Comparison of ENCODE assay signal across 1 cellular context in the genomic region with DNA sequence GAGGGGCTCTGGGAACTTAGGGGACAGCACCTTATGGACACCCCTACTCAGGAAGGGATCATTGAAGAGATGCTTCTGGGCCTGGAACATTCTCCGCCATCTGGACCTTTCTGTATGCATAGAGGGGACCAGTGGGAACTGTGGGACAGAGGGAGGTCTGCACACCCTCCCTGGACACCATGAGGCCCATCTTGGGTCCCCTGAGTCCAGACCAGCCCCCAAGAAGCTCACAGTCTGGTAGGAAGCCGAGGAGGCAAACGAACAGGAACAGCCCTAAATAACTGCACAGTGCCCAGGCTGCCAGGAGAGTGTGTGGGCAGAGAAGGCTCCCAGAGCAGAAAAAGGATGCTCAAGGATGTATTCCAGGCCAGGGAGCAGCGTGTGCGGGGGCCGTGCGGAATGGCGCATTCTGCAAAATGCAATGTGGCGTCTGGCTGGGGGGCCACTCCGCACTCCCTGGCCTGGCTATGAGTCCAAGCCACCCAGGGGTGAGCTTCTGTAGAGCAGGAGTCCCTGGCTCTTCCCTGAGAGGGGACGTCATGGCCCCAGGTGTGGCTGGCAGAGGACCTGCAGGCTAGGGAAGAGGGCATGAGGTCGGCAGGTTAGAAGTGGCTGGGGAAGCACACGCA.
TF ChIP-seq lines count a peak whose summit lies in the region.

No MANE protein-coding gene starts in this region.

TF ChIP-seq in IMR-90, 13 proteins besides CTCF, POLR2A, EP300 and RAD21 (continued from another document):
- TF ChIP-seq RCOR1 (IDR thresholded peaks at IDR 0.05; ENCODE audit: insufficient replicate concordance, low read length) (no peak), MXI1 (IDR thresholded peaks at IDR 0.05; ENCODE audit: borderline replicate concordance, low read depth, low read length) (no peak), MAFK (IDR thresholded peaks at IDR 0.05; ENCODE audit: low read depth, low read length) (no peak), RFX5 (IDR thresholded peaks at IDR 0.05; ENCODE audit: low read depth, low read length) (no peak), SMC3 (IDR thresholded peaks at IDR 0.05; ENCODE audit: low read depth, low read length) (no peak), BHLHE40 (IDR thresholded peaks at IDR 0.05; ENCODE audit: low read depth, low read length) (no peak), NFE2L2 (IDR thresholded peaks at IDR 0.05; ENCODE audit: low read depth, low read length) (no peak), CHD1 (IDR thresholded peaks at IDR 0.05; ENCODE audit: low read depth, low read length) (no peak), FOS (IDR thresholded peaks at IDR 0.05; ENCODE audit: low read depth, low read length) (no peak)
- TF ChIP-seq, protein P1, sequence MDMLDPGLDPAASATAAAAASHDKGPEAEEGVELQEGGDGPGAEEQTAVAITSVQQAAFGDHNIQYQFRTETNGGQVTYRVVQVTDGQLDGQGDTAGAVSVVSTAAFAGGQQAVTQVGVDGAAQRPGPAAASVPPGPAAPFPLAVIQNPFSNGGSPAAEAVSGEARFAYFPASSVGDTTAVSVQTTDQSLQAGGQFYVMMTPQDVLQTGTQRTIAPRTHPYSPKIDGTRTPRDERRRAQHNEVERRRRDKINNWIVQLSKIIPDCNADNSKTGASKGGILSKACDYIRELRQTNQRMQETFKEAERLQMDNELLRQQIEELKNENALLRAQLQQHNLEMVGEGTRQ (IDR thresholded peaks at IDR 0.05; ENCODE audit: low read depth, low read length): no peak
- TF ChIP-seq, protein P2, sequence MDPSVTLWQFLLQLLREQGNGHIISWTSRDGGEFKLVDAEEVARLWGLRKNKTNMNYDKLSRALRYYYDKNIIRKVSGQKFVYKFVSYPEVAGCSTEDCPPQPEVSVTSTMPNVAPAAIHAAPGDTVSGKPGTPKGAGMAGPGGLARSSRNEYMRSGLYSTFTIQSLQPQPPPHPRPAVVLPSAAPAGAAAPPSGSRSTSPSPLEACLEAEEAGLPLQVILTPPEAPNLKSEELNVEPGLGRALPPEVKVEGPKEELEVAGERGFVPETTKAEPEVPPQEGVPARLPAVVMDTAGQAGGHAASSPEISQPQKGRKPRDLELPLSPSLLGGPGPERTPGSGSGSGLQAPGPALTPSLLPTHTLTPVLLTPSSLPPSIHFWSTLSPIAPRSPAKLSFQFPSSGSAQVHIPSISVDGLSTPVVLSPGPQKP (IDR thresholded peaks at IDR 0.05; ENCODE audit: borderline replicate concordance, low read depth, low read length): no peak
